Comparison of ENCODE assay signal across 27 cellular contexts in genomic region chr14:100778078-100778927, GRCh38. TPM values are rescaled to one million over a fixed set of nuclear protein-coding genes. Genes with fewer than 3 reads are reported as not detected.
DNase-seq lines count a peak whose midpoint lies in the region; TF ChIP-seq lines count a peak whose summit lies in the region.
"Had no signal": no experiment of that assay in that cellular context is flagged by ENCODE, and none has a peak within 500 bp of the region (broad histone marks: within the 10 kb centered on the region; RNA-seq: fewer than 3 reads in every experiment).

No MANE protein-coding gene starts in this region.

- no peak overlapping the region for H3K4me2 ChIP-seq in osteoblast (ENCODE audit: insufficient read depth, low read length)

- DNase-seq in 8988T, result peak; percentile 14
- DNase-seq in NCI-H2227 (lab: John Stamatoyannopoulos, UW; ENCODE audit: unreplicated experiment), result peak; percentile 63
- DNase-seq in endodermal cell, result peak; percentile 28
- peak; percentile 94 for DNase-seq in osteoblast (ENCODE audit: insufficient read length, low spot score, missing footprints)
- no peak for DNase-seq in stimulated activated CD4-positive, alpha-beta T cell treated with anti-CD3 and anti-CD28 coated beads, Interleukin-4, amount 100 ng/mL, for 1 hour
- no peak for DNase-seq in ACHN
- no peak for DNase-seq in Ammon's horn (ENCODE audit: low spot score)
- DNase-seq in AG08395 (ENCODE audit: low spot score), result no peak
- DNase-seq: activated CD4-positive, alpha-beta T cell treated with anti-CD3 and anti-CD28 coated beads, Interleukin-2, amount 10 ng/mL, durations not matched to agents 24 days and 14 days; activated CD8-positive, alpha-beta memory T cell treated with anti-CD3 and anti-CD28 coated beads, Interleukin-2, amount 10 ng/mL, durations not matched to agents 7 days and 5 days; central memory CD4-positive, alpha-beta T cell; NCI-H1694; NCI-H2171 treated with DMSO at 0.1 percent for 48 hours; NCI-H82; occipital lobe; OCI-M1; stimulated activated naive CD8-positive, alpha-beta T cell treated with anti-CD3 and anti-CD28 coated beads, Interleukin-15, Interleukin-2, amounts not matched to agents 100 U/mL and 50 U/mL, for 24 hours; T-helper 9 cell; WERI-Rb-1 had no signal

- H3K4me3 Mint-ChIP-seq in endodermal cell, result no peak overlapping the region
- H3K4me3 Mint-ChIP-seq: activated CD4-positive, alpha-beta T cell treated with anti-CD3 and anti-CD28 coated beads, Interleukin-2, amount 10 ng/mL, durations not matched to agents 24 days and 14 days; activated CD8-positive, alpha-beta memory T cell treated with anti-CD3 and anti-CD28 coated beads, Interleukin-2, amount 10 ng/mL, durations not matched to agents 7 days and 5 days; activated naive CD4-positive, alpha-beta T cell treated with anti-CD3 and anti-CD28 coated beads, Interleukin-2, amount 50 U/mL, for 24 hours had no signal

- WGBS in endodermal cell (ENCODE audit: insufficient coverage in 1 of 2, insufficient read length in 1 of 2), 2 experiments, result 93 to 94% methylated on average over 15 to 19 of the region's 20 CpGs

- TF ChIP-seq CTCF in endodermal cell (conservative IDR thresholded peaks at IDR 0.05) (no peak), osteoblast (IDR thresholded peaks at IDR 0.05; ENCODE audit: extremely low read depth, low read depth, low read length) (peak; percentile 8)

- H3K9me3 ChIP-seq in endodermal cell (ENCODE audit: control insufficient read depth, low read length) (no peaks in the 10 kb centered on the region), osteoblast (ENCODE audit: low read depth, low read length) (no peaks in the 10 kb centered on the region)

- no peak overlapping the region for H3K27ac Mint-ChIP-seq in endodermal cell
- H3K27ac Mint-ChIP-seq: activated CD4-positive, alpha-beta T cell treated with anti-CD3 and anti-CD28 coated beads, Interleukin-2, amount 10 ng/mL, durations not matched to agents 24 days and 14 days; activated CD8-positive, alpha-beta memory T cell treated with anti-CD3 and anti-CD28 coated beads, Interleukin-2, amount 10 ng/mL, durations not matched to agents 7 days and 5 days; activated naive CD4-positive, alpha-beta T cell treated with anti-CD3 and anti-CD28 coated beads, Interleukin-2, amount 50 U/mL, for 24 hours had no signal

- no peak overlapping the region for H3K9ac ChIP-seq in endodermal cell (ENCODE audit: extremely low read depth, low read length, poor library complexity, severe bottlenecking)

- H3K36me3 ChIP-seq in endodermal cell (ENCODE audit: control insufficient read depth, insufficient read depth, low read length), result no peaks in the 10 kb centered on the region
- no peaks in the 10 kb centered on the region for H3K36me3 ChIP-seq in osteoblast (ENCODE audit: insufficient read depth, low read length)
- H3K36me3 ChIP-seq: WERI-Rb-1 had no signal

- no peaks in the 10 kb centered on the region for H3K4me1 ChIP-seq in endodermal cell (ENCODE audit: control insufficient read depth, insufficient read depth, low read length)
- no peaks in the 10 kb centered on the region for H3K4me1 ChIP-seq in osteoblast (ENCODE audit: insufficient read depth, low read length)

- H3K79me2 ChIP-seq in osteoblast (ENCODE audit: insufficient read depth, low read length), result no peaks in the 10 kb centered on the region

- no peak overlapping the region for H3K27ac ChIP-seq in endodermal cell (ENCODE audit: low read depth, low read length)
- no peak overlapping the region for H3K27ac ChIP-seq in osteoblast (ENCODE audit: low read depth, low read length)
- H3K27ac ChIP-seq: WERI-Rb-1 had no signal

- no peaks in the 10 kb centered on the region for H3K36me3 Mint-ChIP-seq in endodermal cell (ENCODE audit: low read depth)
- H3K36me3 Mint-ChIP-seq: activated CD8-positive, alpha-beta memory T cell treated with anti-CD3 and anti-CD28 coated beads, Interleukin-2, amount 10 ng/mL, durations not matched to agents 7 days and 5 days; activated naive CD4-positive, alpha-beta T cell treated with anti-CD3 and anti-CD28 coated beads, Interleukin-2, amount 50 U/mL, for 24 hours had no signal

- no peaks in the 10 kb centered on the region for H3K9me3 Mint-ChIP-seq in endodermal cell
- H3K9me3 Mint-ChIP-seq: activated CD4-positive, alpha-beta T cell treated with anti-CD3 and anti-CD28 coated beads, Interleukin-2, amount 10 ng/mL, durations not matched to agents 24 days and 14 days; activated naive CD4-positive, alpha-beta T cell treated with anti-CD3 and anti-CD28 coated beads, Interleukin-2, amount 50 U/mL, for 24 hours had no signal

- H3K4me1 Mint-ChIP-seq in endodermal cell, result peaks cover 11% of the 10 kb centered on the region
- H3K4me1 Mint-ChIP-seq: activated CD4-positive, alpha-beta T cell treated with anti-CD3 and anti-CD28 coated beads, Interleukin-2, amount 10 ng/mL, durations not matched to agents 24 days and 14 days; activated CD8-positive, alpha-beta memory T cell treated with anti-CD3 and anti-CD28 coated beads, Interleukin-2, amount 10 ng/mL, durations not matched to agents 7 days and 5 days; activated naive CD4-positive, alpha-beta T cell treated with anti-CD3 and anti-CD28 coated beads, Interleukin-2, amount 50 U/mL, for 24 hours had no signal

- H3K4me3 ChIP-seq in endodermal cell (ENCODE audit: low read length) (no peak overlapping the region), osteoblast (ENCODE audit: insufficient read depth, low read length) (no peak overlapping the region)

- H4K20me1 ChIP-seq in osteoblast (ENCODE audit: insufficient read depth, low read length), result no peaks in the 10 kb centered on the region

- H3K27me3 ChIP-seq in endodermal cell (ENCODE audit: control insufficient read depth, insufficient read depth, low read length, poor library complexity, severe bottlenecking), result no peaks in the 10 kb centered on the region
- peaks cover 46% of the 10 kb centered on the region for H3K27me3 ChIP-seq in osteoblast (ENCODE audit: insufficient read depth, low read length)

- no peak overlapping the region for H2AFZ ChIP-seq in osteoblast (ENCODE audit: low read length)

- in situ Hi-C loops in ACHN (cut with HindIII; ENCODE audit: low pct_ligation_motif_present, low pct_unique_long_range_greater_than_20kb, low sequenced_read_pairs), result no loop called here

- peaks cover 2% of the 10 kb centered on the region for H3K27me3 Mint-ChIP-seq in endodermal cell (ENCODE audit: insufficient read depth)
- H3K27me3 Mint-ChIP-seq: activated CD4-positive, alpha-beta T cell treated with anti-CD3 and anti-CD28 coated beads, Interleukin-2, amount 10 ng/mL, durations not matched to agents 24 days and 14 days; activated CD8-positive, alpha-beta memory T cell treated with anti-CD3 and anti-CD28 coated beads, Interleukin-2, amount 10 ng/mL, durations not matched to agents 7 days and 5 days had no signal

RNA-seq across cellular contexts. Expression of gene MEG3, which starts 47.6 kb away (rescaled TPM):
- total RNA-seq in endodermal cell (10 to 100 TPM in 1 of 2 donors, 1 to 10 TPM in 1; 5.3 to 15.3 TPM), osteoblast (200 and 269 TPM in 2 replicates)
- polyA plus RNA-seq in endodermal cell (2013, experiment 1 of 2), result 5.6 TPM
- polyA plus RNA-seq in endodermal cell (2013, experiment 2 of 2), result 2.9 TPM
- total RNA-seq: activated CD4-positive, alpha-beta T cell treated with anti-CD3 and anti-CD28 coated beads, Interleukin-2, amount 10 ng/mL, durations not matched to agents 24 days and 14 days; activated CD8-positive, alpha-beta memory T cell treated with anti-CD3 and anti-CD28 coated beads, Interleukin-2, amount 10 ng/mL, durations not matched to agents 7 days and 5 days; HepG2 had no signal

RNA-seq across cellular contexts. Expression of gene DLK1, which starts 51.6 kb away (rescaled TPM):
- total RNA-seq in endodermal cell, result 100 to 1,000 TPM in 1 of 2 donors, 10 to 100 TPM in 1; 78.3 to 117 TPM
- 99.8 TPM for polyA plus RNA-seq in endodermal cell (2013, experiment 1 of 2)
- 92.1 TPM for polyA plus RNA-seq in endodermal cell (2013, experiment 2 of 2)
- not detected in 2 replicates for total RNA-seq in osteoblast
- total RNA-seq: activated CD4-positive, alpha-beta T cell treated with anti-CD3 and anti-CD28 coated beads, Interleukin-2, amount 10 ng/mL, durations not matched to agents 24 days and 14 days; activated CD8-positive, alpha-beta memory T cell treated with anti-CD3 and anti-CD28 coated beads, Interleukin-2, amount 10 ng/mL, durations not matched to agents 7 days and 5 days; aorta; dermis microvascular lymphatic vessel endothelial cell; endothelial cell of umbilical vein; glomerular endothelial cell; kidney epithelial cell; lung microvascular endothelial cell had no signal
- polyA plus RNA-seq: endothelial cell of umbilical vein had no signal

Comparison
In these comparisons a context has a peak if more than half of its experiments do, and no peak if none do; other contexts are left out.
1. DNase-seq: peak in 8988T (single experiment), NCI-H2227 (single experiment), endodermal cell (single experiment) and osteoblast (single experiment); none in stimulated activated CD4-positive, alpha-beta T cell treated with anti-CD3 and anti-CD28 coated beads, Interleukin-4, amount 100 ng/mL, for 1 hour (single experiment), ACHN (single experiment), Ammon's horn (single experiment) and AG08395 (single experiment).
2. RNA of gene MEG3, which starts 47.6 kb away (total RNA-seq): 200 to 269 TPM in osteoblast; 5.3 to 15.3 TPM in endodermal cell; every median in the first group is over 10 times any median in the second.
3. RNA of gene DLK1, which starts 51.6 kb away (total RNA-seq): 78.3 to 117 TPM in endodermal cell; not detected in osteoblast; every median in the first group is over 10 times any median in the second.